ENCODE assay signal across 15 cellular contexts in genomic region chr10:1410469-1411395, GRCh38.
"Had no signal": no experiment of that assay in that cellular context is flagged by ENCODE, and none has a peak within 500 bp of the region (broad histone marks: within the 10 kb centered on the region; RNA-seq: fewer than 3 reads in every experiment).

No MANE protein-coding gene starts in this region.

- DNase-seq: activated B cell treated with CpG ODN at 0.5 μM for 24 hours; activated CD4-positive, alpha-beta T cell treated with anti-CD3 and anti-CD28 coated beads for 48 hours; activated naive CD8-positive, alpha-beta T cell treated with anti-CD3 and anti-CD28 coated beads for 36 hours; amniotic stem cell; erythroblast; mesenchymal stem cell; natural killer cell; nucleus accumbens; retina; stimulated activated naive CD4-positive, alpha-beta T cell treated with Interleukin-2 at 50 U/mL for 16 hours; T-cell; uterus had no signal

- H3K4me1 Mint-ChIP-seq: activated naive CD8-positive, alpha-beta T cell treated with anti-CD3 and anti-CD28 coated beads for 36 hours; natural killer cell; T-cell had no signal

- H3K4me1 ChIP-seq: tibial nerve, uterus had no signal

- H3K27ac Mint-ChIP-seq: activated naive CD8-positive, alpha-beta T cell treated with anti-CD3 and anti-CD28 coated beads for 36 hours; natural killer cell; T-cell had no signal

- ATAC-seq: natural killer cell, SK-N-SH treated with all-trans-retinoic acid at 6 μM for 48 hours, T-cell had no signal

- H3K27me3 ChIP-seq: cardiac muscle cell, tibial nerve, uterus had no signal

- H3K36me3 Mint-ChIP-seq: activated naive CD8-positive, alpha-beta T cell treated with anti-CD3 and anti-CD28 coated beads for 36 hours; natural killer cell; T-cell had no signal

- H3K27ac ChIP-seq: cardiac muscle cell, tibial nerve, uterus had no signal

- H3K9me3 Mint-ChIP-seq: activated B cell treated with CpG ODN at 0.5 μM for 24 hours; activated naive CD8-positive, alpha-beta T cell treated with anti-CD3 and anti-CD28 coated beads for 36 hours; T-cell had no signal

- H3K9me3 ChIP-seq: tibial nerve, uterus had no signal

- H3K4me3 ChIP-seq: cardiac muscle cell, tibial nerve, uterus had no signal

- H3K4me3 Mint-ChIP-seq: activated B cell treated with CpG ODN at 0.5 μM for 24 hours; activated naive CD8-positive, alpha-beta T cell treated with anti-CD3 and anti-CD28 coated beads for 36 hours; natural killer cell; T-cell had no signal

- H3K36me3 ChIP-seq: cardiac muscle cell, tibial nerve, uterus had no signal
